In the genomic region with DNA sequence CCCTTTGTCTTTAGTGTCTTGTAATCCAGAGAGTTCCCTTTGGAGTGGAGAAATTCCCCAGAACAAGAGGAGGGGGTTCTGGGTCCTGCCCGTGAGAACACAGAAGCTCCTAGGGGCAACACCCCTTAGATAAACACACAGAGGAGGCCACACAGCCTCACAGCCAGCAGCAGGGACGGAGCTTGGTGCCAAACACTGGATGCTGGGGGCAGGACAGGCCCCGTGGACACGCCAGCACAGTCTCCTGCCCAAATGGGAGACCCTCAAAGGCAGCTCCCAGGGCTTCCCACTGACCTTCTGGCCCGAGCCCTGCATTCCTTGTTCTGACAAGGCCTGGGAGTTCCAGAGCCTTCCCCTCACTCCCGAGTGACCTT, we compare ENCODE assay signal across 30 cellular contexts. TPM values are rescaled to one million over a fixed set of nuclear protein-coding genes. Genes with fewer than 3 reads are reported as not detected.
DNase-seq lines count a peak whose midpoint lies in the region; FAIRE-seq and TF ChIP-seq lines count a peak whose summit lies in the region.
"Had no signal": no experiment of that assay in that cellular context is flagged by ENCODE, and none has a peak within 500 bp of the region (broad histone marks: within the 10 kb centered on the region; RNA-seq: fewer than 3 reads in every experiment).

No MANE protein-coding gene starts in this region.

- no peaks in the 10 kb centered on the region for H3K79me2 ChIP-seq in mesendoderm (ENCODE audit: control insufficient read depth, insufficient read depth, low read length)

- intact Hi-C loops in tibial artery (cut with DNase I; ENCODE audit: low total_unique reads): loop anchor here (2.0 kb wide), 1 partner anchor 22 kb away; no protein-coding TSS in a partner anchor

- H3K4me1 ChIP-seq in duodenal mucosa (ENCODE audit: control insufficient read depth in 1 of 2, insufficient read depth in 2 of 2, low read length in 2 of 2): peaks cover 5 to 8% of the 10 kb centered on the region in 2 donors
- H3K4me1 ChIP-seq in mesendoderm (ENCODE audit: control insufficient read depth, low read depth, low read length): no peaks in the 10 kb centered on the region
- peaks cover 0 to 42% (median 28%) of the 10 kb centered on the region in 4 donors for H3K4me1 ChIP-seq in tibial artery
- H3K4me1 ChIP-seq: HAP-1 had no signal

- H3K9me3 ChIP-seq in duodenal mucosa (ENCODE audit: control insufficient read depth in 1 of 2, low read length in 2 of 2) (no peaks in the 10 kb centered on the region), tibial artery (no peaks in the 10 kb centered on the region)
- H3K9me3 ChIP-seq: Caco-2, HAP-1, transverse colon had no signal

- TF ChIP-seq CTCF in tibial artery (IDR thresholded peaks at IDR 0.05): no peak

- no peak overlapping the region for H4K8ac ChIP-seq in mesendoderm (ENCODE audit: low read depth, low read length)

- no peak overlapping the region for H2AK5ac ChIP-seq in mesendoderm (ENCODE audit: low read length)

- no peak overlapping the region for H3K4me2 ChIP-seq in mesendoderm (ENCODE audit: low read length)

- H3K36me3 ChIP-seq in duodenal mucosa (ENCODE audit: control insufficient read depth in 1 of 2, insufficient read depth in 2 of 2, low read length in 2 of 2) (no peaks in the 10 kb centered on the region), mesendoderm (ENCODE audit: control insufficient read depth, insufficient read depth, low read length) (no peaks in the 10 kb centered on the region), tibial artery (no peaks in the 10 kb centered on the region)
- H3K36me3 ChIP-seq: HAP-1, transverse colon had no signal

- no peak overlapping the region for H3K4me3 ChIP-seq in duodenal mucosa (ENCODE audit: low read depth in 1 of 2, low read length in 2 of 2)
- H3K4me3 ChIP-seq in mesendoderm (ENCODE audit: low read length): no peak overlapping the region
- H3K4me3 ChIP-seq in tibial artery: no peak overlapping the region
- H3K4me3 ChIP-seq: HAP-1, transverse colon had no signal

- no peaks in the 10 kb centered on the region for H3K79me1 ChIP-seq in mesendoderm (ENCODE audit: low read length)

- no peak overlapping the region for H2BK15ac ChIP-seq in mesendoderm (replicated peaks; ENCODE audit: low read depth)

- H3K4ac ChIP-seq in mesendoderm (ENCODE audit: low read depth, low read length): no peak overlapping the region

- no CpG with 5 or more reads among the region's 6 CpGs for WGBS in mesendoderm (ENCODE audit: extremely low coverage, insufficient coverage, low lambda C conversion rate)

- no peak overlapping the region for H2BK5ac ChIP-seq in mesendoderm (ENCODE audit: low read length)

- H3K18ac ChIP-seq in mesendoderm (ENCODE audit: low read length): no peak overlapping the region

- DNase-seq in NCI-H69 (lab: John Stamatoyannopoulos, UW) (peak; percentile 26), mesendoderm (no peak), tibial artery (no peak), GM19239 (ENCODE audit: insufficient read length, low spot score) (no peak), NCI-H1417 (lab: John Stamatoyannopoulos, UW) (no peak), midbrain (lab: John Stamatoyannopoulos, UW) (no peak)
- DNase-seq: activated CD8-positive, alpha-beta memory T cell treated with anti-CD3 and anti-CD28 coated beads for 24 hours; activated gamma-delta T cell; activated naive CD8-positive, alpha-beta T cell treated with anti-CD3 and anti-CD28 coated beads, Interleukin-2, amount 10 ng/mL, durations not matched to agents 7 days and 5 days; activated T-cell treated with anti-CD3 and anti-CD28 coated beads, Interleukin-2, amount 50 U/mL, for 1 hour; DMS79; GF-D8; naive B cell; NCI-H1092; NCI-H187 treated with DMSO at 0.1 percent for 48 hours; NCI-H226; NCI-H774; occipital lobe; stimulated activated CD8-positive, alpha-beta memory T cell treated with anti-CD3 and anti-CD28 coated beads, Interleukin-4, amount 100 ng/mL, for 48 hours; stimulated activated naive CD8-positive, alpha-beta T cell treated with anti-CD3 and anti-CD28 coated beads, Interleukin-15, amount 100 ng/mL, for 72 hours; T-helper 17 cell had no signal

- no peak overlapping the region for H3K23ac ChIP-seq in mesendoderm (ENCODE audit: low read length)

- no peak for FAIRE-seq in GM19239 (lab: Jason Lieb, UNC)
- FAIRE-seq: keratinocyte, small intestine had no signal

- H3K27me3 ChIP-seq in duodenal mucosa (ENCODE audit: control insufficient read depth in 1 of 2, insufficient read depth in 2 of 2, low read length in 2 of 2) (peaks cover 0 to 6% of the 10 kb centered on the region in 2 donors), mesendoderm (ENCODE audit: insufficient read depth, low read length, poor library complexity) (no peaks in the 10 kb centered on the region), tibial artery (no peaks in the 10 kb centered on the region)

- H4K5ac ChIP-seq in mesendoderm (ENCODE audit: low read length): peak overlapping the region; percentile 5

- H3K27ac ChIP-seq in duodenal mucosa (ENCODE audit: low read depth, low read length): peak overlapping the region; percentile 23
- no peak overlapping the region for H3K27ac ChIP-seq in mesendoderm (ENCODE audit: low read depth, low read length)
- peak overlapping the region; percentile 82 to 89 for H3K27ac ChIP-seq in tibial artery
- H3K27ac ChIP-seq: C4-2B, RWPE1 had no signal

- H3K56ac ChIP-seq in mesendoderm (ENCODE audit: low read length): no peak overlapping the region

- H3K9ac ChIP-seq in duodenal mucosa (ENCODE audit: low read depth in 1 of 2, low read length in 2 of 2): no peak overlapping the region
- no peak overlapping the region for H3K9ac ChIP-seq in mesendoderm (ENCODE audit: low read length)

- no peak overlapping the region for H2BK120ac ChIP-seq in mesendoderm (ENCODE audit: low read depth, low read length)

RNA-seq across cellular contexts. Expression of a gene that starts 31.8 kb away (rescaled TPM):
- polyA plus RNA-seq in mesendoderm (2013, experiment 1 of 2): 9.3 TPM
- 10.2 TPM for polyA plus RNA-seq in mesendoderm (2013, experiment 2 of 2)
- polyA plus RNA-seq: IgD-negative memory B cell, keratinocyte had no signal
